In genomic region chr19:2495130-2495641, GRCh38 we compare ENCODE assay signal across 8 cellular contexts. TPM values are rescaled to one million over a fixed set of nuclear protein-coding genes. Genes with fewer than 3 reads are reported as not detected.
A peak's percentile ranks its signal among the peaks of the same experiment; 100 is the strongest.
DNase-seq lines count a peak whose midpoint lies in the region; ATAC-seq and TF ChIP-seq lines count a peak whose summit lies in the region.

No MANE protein-coding gene starts in this region.

- intact Hi-C loops in ovary (cut with DNase I): loop anchor here in 1 of 4 donors (10.0 kb wide), 1 partner anchor 50 kb away; no protein-coding TSS in a partner anchor

- no peaks in the 10 kb centered on the region for H3K36me3 ChIP-seq in HUES64 (ENCODE audit: insufficient read depth, low read length)
- H3K36me3 ChIP-seq in cardiac muscle cell: no peaks in the 10 kb centered on the region
- no peaks in the 10 kb centered on the region for H3K36me3 ChIP-seq in ovary

- H3K27me3 ChIP-seq in HUES64 (ENCODE audit: insufficient read depth, low read length): peaks cover 24% of the 10 kb centered on the region
- H3K27me3 ChIP-seq in cardiac muscle cell: no peaks in the 10 kb centered on the region
- no peaks in the 10 kb centered on the region for H3K27me3 ChIP-seq in ovary

- H3K4me3 ChIP-seq in HUES64 (ENCODE audit: low read length) (peak overlapping the region; percentile 57), cardiac muscle cell (peak overlapping the region; percentile 7), ovary (peak overlapping the region; percentile 51)

- no peak for TF ChIP-seq EP300 in ovary (IDR thresholded peaks at IDR 0.05)

- H3K27ac ChIP-seq in HUES64 (ENCODE audit: low read depth, low read length): no peak overlapping the region
- H3K27ac ChIP-seq in cardiac muscle cell: peak overlapping the region; percentile 97
- peak overlapping the region in 1 of 2 donors; percentile 68 for H3K27ac ChIP-seq in ovary

- in situ Hi-C loops in Caki2 (cut with HindIII; ENCODE audit: low pct_unique_long_range_greater_than_20kb, low sequenced_read_pairs): no loop called here

- H3K4me1 ChIP-seq in HUES64 (ENCODE audit: insufficient read depth, low read length) (peaks cover 10% of the 10 kb centered on the region), cardiac muscle cell (ENCODE audit: low read depth) (peaks cover 20% of the 10 kb centered on the region), ovary (ENCODE audit: insufficient read depth) (peaks cover 11% of the 10 kb centered on the region)

- H3K9ac ChIP-seq in HUES64 (ENCODE audit: low read depth, low read length): no peak overlapping the region

- ATAC-seq in HG03108 (IDR thresholded peaks at IDR 0.05; ENCODE audit: unreplicated experiment): no peak

- TF ChIP-seq CTCF in cardiac muscle cell (IDR thresholded peaks at IDR 0.05; ENCODE audit: low read depth, low read length) (peak; percentile 6), ovary (IDR thresholded peaks at IDR 0.05) (no peak)

- WGBS in HUES64: 15% methylated on average over 25 of the region's 26 CpGs
- 1 to 2% (median 1%) methylated on average over 15 to 26 of the region's 26 CpGs for WGBS in ovary, 3 donors

- H3K9me3 ChIP-seq in HUES64 (ENCODE audit: insufficient read depth, low read depth, low read length) (no peaks in the 10 kb centered on the region), cardiac muscle cell (ENCODE audit: low read depth) (no peaks in the 10 kb centered on the region), ovary (no peaks in the 10 kb centered on the region)

- no peak for TF ChIP-seq POLR2A in ovary (IDR thresholded peaks at IDR 0.05)

- DNase-seq in Caki2 (ENCODE audit: low read depth) (peak; percentile 53), cardiac muscle cell (ENCODE audit: low read depth in 1 of 2, low spot score in 1 of 2) (peak; percentile 70 to 91), ovary (peak; percentile 59 to 69 (median 68)), retina (no peak), NCI-H187 treated with DMSO at 0.1 percent for 48 hours (lab: John Stamatoyannopoulos, UW) (no peak)
- DNase-seq in activated effector memory CD4-positive, alpha-beta T cell treated with anti-CD3 and anti-CD28 coated beads, Interleukin-2, amount 50 U/mL, for 16 hours: peak; percentile 77

RNA-seq across cellular contexts. Expression of gene GADD45B, which starts 19.3 kb away (rescaled TPM):
- total RNA-seq in Caki2 (2014; rRNA removed; shearing (Covaris generic); ENCODE audit: low replicate concordance): 10.6 and 16.3 TPM in 2 replicates
- polyA plus RNA-seq in HUES64 (2013, experiment 1 of 2): 4.4 TPM
- polyA plus RNA-seq in HUES64 (2013, experiment 2 of 2): 5.1 TPM
- total RNA-seq in cardiac muscle cell: 44.8 and 75.2 TPM in 2 replicates
- polyA plus RNA-seq in cardiac muscle cell: 30.5 and 66.4 TPM in 2 replicates
- total RNA-seq in ovary: 100 to 1,000 TPM in 2 of 7 donors, 10 to 100 TPM in 5; 47.0 to 414 (median 73.9) TPM
- 100 to 1,000 TPM in 1 of 2 donors, 10 to 100 TPM in 1; 17.8 to 120 TPM for polyA plus RNA-seq in ovary

RNA-seq across cellular contexts. Expression of gene LMNB2, which starts 38.4 kb away (rescaled TPM):
- total RNA-seq in Caki2 (2014; rRNA removed; shearing (Covaris generic); ENCODE audit: low replicate concordance): 96.1 and 99.8 TPM in 2 replicates
- 103 TPM for polyA plus RNA-seq in HUES64 (2013, experiment 1 of 2)
- polyA plus RNA-seq in HUES64 (2013, experiment 2 of 2): 105 TPM
- total RNA-seq in cardiac muscle cell (78.6 and 127 TPM in 2 replicates), ovary (10 to 100 TPM in 6 of 7 donors, 1 to 10 TPM in 1; 8.0 to 40.9 (median 25.6) TPM)
- polyA plus RNA-seq in cardiac muscle cell (42.5 and 66.9 TPM in 2 replicates), ovary (10 to 100 TPM; 15.3 to 17.4 TPM)

Comparison
In these comparisons a context has a peak if more than half of its experiments do, and no peak if none do; other contexts are left out.
1. DNase-seq: peak in Caki2 (single experiment), activated effector memory CD4-positive, alpha-beta T cell treated with anti-CD3 and anti-CD28 coated beads, Interleukin-2, amount 50 U/mL, for 16 hours (single experiment), cardiac muscle cell (2 of 2) and ovary (5 of 5); none in retina (single experiment) and NCI-H187 treated with DMSO at 0.1 percent for 48 hours (single experiment).
2. H3K4me3 ChIP-seq: peak in every context shown above with its lines; median percentile 57 in HUES64; 51 in ovary; 7 in cardiac muscle cell.